17 cellular contexts compared by ENCODE assay signal in the genomic region with DNA sequence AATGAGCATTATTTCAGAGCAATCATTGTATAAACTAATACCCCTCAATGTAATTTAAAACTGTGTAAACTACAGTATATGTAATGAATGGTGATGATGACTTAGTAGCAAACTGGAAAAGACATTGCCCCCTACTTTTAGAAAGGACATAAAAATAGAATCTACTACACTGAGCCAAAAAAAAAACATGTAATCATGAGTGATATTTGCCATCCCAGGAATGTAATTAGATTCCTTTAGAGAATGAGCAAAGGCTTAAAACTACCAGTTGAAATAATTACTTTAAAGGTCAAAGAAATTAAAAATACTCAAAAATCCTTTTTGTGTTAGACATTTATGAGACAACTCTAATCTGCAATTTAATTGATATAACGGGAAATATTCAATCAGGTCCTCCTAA.
"Had no signal": no experiment of that assay in that cellular context is flagged by ENCODE, and none has a peak within 500 bp of the region (broad histone marks: within the 10 kb centered on the region; RNA-seq: fewer than 3 reads in every experiment).

No MANE protein-coding gene starts in this region.

- H3K27ac ChIP-seq: body of pancreas, epithelial cell of prostate, lower lobe of right lung, ovary, tibial artery, uterus had no signal

- H3K9me3 Mint-ChIP-seq: activated CD4-positive, alpha-beta T cell treated with anti-CD3 and anti-CD28 coated beads, Interleukin-2, amount 10 ng/mL, durations not matched to agents 7 days and 5 days had no signal

- ATAC-seq: body of pancreas; effector memory CD8-positive, alpha-beta T cell; lower lobe of right lung; mucosa of descending colon; natural killer cell treated with Interleukin-12 subunit alpha and Interleukin-12 subunit beta and Interleukin-15 and Interleukin-18, amount 100 ng/mL, for 72 hours; stimulated activated effector memory CD8-positive, alpha-beta T cell treated with anti-CD3 and anti-CD28 coated beads, Interleukin-12 subunit alpha, Interleukin-12 subunit beta, amount 100 ng/mL, for 72 hours; T-helper 17 cell had no signal

- H3K4me1 Mint-ChIP-seq: activated B cell treated with CpG ODN at 0.5 μM for 24 hours; activated CD4-positive, alpha-beta T cell treated with anti-CD3 and anti-CD28 coated beads, Interleukin-2, amount 10 ng/mL, durations not matched to agents 7 days and 5 days; stimulated activated effector memory CD8-positive, alpha-beta T cell treated with anti-CD3 and anti-CD28 coated beads, Interleukin-12 subunit alpha, Interleukin-12 subunit beta, amount 100 ng/mL, for 72 hours; T-helper 17 cell had no signal

- H3K36me3 ChIP-seq: lower lobe of right lung, ovary, tibial artery, uterus had no signal

- H3K36me3 Mint-ChIP-seq: natural killer cell treated with Interleukin-12 subunit alpha and Interleukin-12 subunit beta and Interleukin-15 and Interleukin-18, amount 100 ng/mL, for 72 hours; stimulated activated effector memory CD8-positive, alpha-beta T cell treated with anti-CD3 and anti-CD28 coated beads, Interleukin-12 subunit alpha, Interleukin-12 subunit beta, amount 100 ng/mL, for 72 hours had no signal

- DNase-seq: activated B cell treated with CpG ODN at 0.5 μM for 24 hours; activated CD4-positive, alpha-beta T cell treated with anti-CD3 and anti-CD28 coated beads, Interleukin-2, amount 10 ng/mL, durations not matched to agents 7 days and 5 days; activated CD8-positive, alpha-beta memory T cell treated with anti-CD3 and anti-CD28 coated beads for 24 hours; activated naive CD4-positive, alpha-beta T cell treated with anti-CD3 and anti-CD28 coated beads, Interleukin-2, amount 50 U/mL, for 16 hours; body of pancreas; effector memory CD8-positive, alpha-beta T cell; lower lobe of right lung; mucosa of descending colon; ovary; small intestine; T-helper 17 cell; tibial artery; uterus had no signal

- H3K27ac Mint-ChIP-seq: activated B cell treated with CpG ODN at 0.5 μM for 24 hours; activated CD4-positive, alpha-beta T cell treated with anti-CD3 and anti-CD28 coated beads, Interleukin-2, amount 10 ng/mL, durations not matched to agents 7 days and 5 days; dendritic cell treated with granulocyte-macrophage colony-stimulating factor and Interleukin-4, amounts not matched to agents 40 ng/mL and 50 ng/mL, for 4 days; effector memory CD8-positive, alpha-beta T cell; natural killer cell treated with Interleukin-12 subunit alpha and Interleukin-12 subunit beta and Interleukin-15 and Interleukin-18, amount 100 ng/mL, for 72 hours; stimulated activated effector memory CD8-positive, alpha-beta T cell treated with anti-CD3 and anti-CD28 coated beads, Interleukin-12 subunit alpha, Interleukin-12 subunit beta, amount 100 ng/mL, for 72 hours; T-helper 17 cell had no signal

- H3K4me1 ChIP-seq: body of pancreas, lower lobe of right lung, uterus had no signal

- H3K27me3 ChIP-seq: body of pancreas, ovary, tibial artery, uterus had no signal

- H3K27me3 Mint-ChIP-seq: activated B cell treated with CpG ODN at 0.5 μM for 24 hours; activated CD4-positive, alpha-beta T cell treated with anti-CD3 and anti-CD28 coated beads, Interleukin-2, amount 10 ng/mL, durations not matched to agents 7 days and 5 days; dendritic cell treated with granulocyte-macrophage colony-stimulating factor and Interleukin-4, amounts not matched to agents 40 ng/mL and 50 ng/mL, for 4 days; effector memory CD8-positive, alpha-beta T cell; natural killer cell treated with Interleukin-12 subunit alpha and Interleukin-12 subunit beta and Interleukin-15 and Interleukin-18, amount 100 ng/mL, for 72 hours; T-helper 17 cell had no signal

- H3K9me3 ChIP-seq: body of pancreas, lower lobe of right lung, ovary, tibial artery, uterus had no signal

- H3K4me3 ChIP-seq: body of pancreas, lower lobe of right lung, mucosa of descending colon, ovary, tibial artery, uterus had no signal

- H3K4me3 Mint-ChIP-seq: activated B cell treated with CpG ODN at 0.5 μM for 24 hours; activated CD4-positive, alpha-beta T cell treated with anti-CD3 and anti-CD28 coated beads, Interleukin-2, amount 10 ng/mL, durations not matched to agents 7 days and 5 days; dendritic cell treated with granulocyte-macrophage colony-stimulating factor and Interleukin-4, amounts not matched to agents 40 ng/mL and 50 ng/mL, for 4 days; effector memory CD8-positive, alpha-beta T cell; natural killer cell treated with Interleukin-12 subunit alpha and Interleukin-12 subunit beta and Interleukin-15 and Interleukin-18, amount 100 ng/mL, for 72 hours; stimulated activated effector memory CD8-positive, alpha-beta T cell treated with anti-CD3 and anti-CD28 coated beads, Interleukin-12 subunit alpha, Interleukin-12 subunit beta, amount 100 ng/mL, for 72 hours; T-helper 17 cell had no signal
